ENCODE assay signal across 8 cellular contexts in genomic region chr16:53703590-53704444, GRCh38. TPM values are rescaled to one million over a fixed set of nuclear protein-coding genes. Genes with fewer than 3 reads are reported as not detected.
DNase-seq lines count a peak whose midpoint lies in the region; ATAC-seq and TF ChIP-seq lines count a peak whose summit lies in the region.

Gene FTO (plus strand): TSS chr16:53704156.
Gene RPGRIP1L (minus strand): TSS chr16:53703859. CDS start chr16:53700723, 3,136 bp downstream.

- peak within 1 kb of the TSS; percentile 83 for H3K9ac ChIP-seq in SK-N-MC (ENCODE audit: insufficient read length)

- peaks cover 7 to 21% of the 10 kb centered on the region in 2 donors for H3K4me1 ChIP-seq in thoracic aorta (ENCODE audit: control insufficient read depth in 1 of 2, low read depth in 2 of 2)

- H3K36me3 ChIP-seq in SK-N-MC (ENCODE audit: insufficient read depth, low read length), result 0 out of 2 replicates have a peak, but pooled peaks cover 2% of the 10 kb centered on the region
- H3K36me3 ChIP-seq in thoracic aorta, result no peaks in the 10 kb centered on the region

- H3K4me3 ChIP-seq in NB4 (ENCODE audit: low read depth, low read length), result peak within 1 kb of the TSS; percentile 93
- peak within 1 kb of the TSS; percentile 89 for H3K4me3 ChIP-seq in SK-N-MC
- peak within 1 kb of the TSS; percentile 89 for H3K4me3 ChIP-seq in thoracic aorta

- no peak for TF ChIP-seq POLR2A in NB4 (IDR thresholded peaks at IDR 0.05; ENCODE audit: extremely low read depth, insufficient read length)

- no peaks in the 10 kb centered on the region for H3K27me3 Mint-ChIP-seq in HFFc6 (ENCODE audit: insufficient read depth)
- no peaks in the 10 kb centered on the region for H3K27me3 Mint-ChIP-seq in activated naive CD4-positive, alpha-beta T cell treated with anti-CD3 and anti-CD28 coated beads, Interleukin-2, amount 50 U/mL, for 24 hours

- no peaks in the 10 kb centered on the region for H3K9me3 ChIP-seq in SK-N-MC (ENCODE audit: low read depth, low read length)
- no peaks in the 10 kb centered on the region for H3K9me3 ChIP-seq in thoracic aorta

- H3K27ac Mint-ChIP-seq in HFFc6, result peak within 1 kb of the TSS; percentile 94
- peak within 1 kb of the TSS; percentile 81 for H3K27ac Mint-ChIP-seq in activated naive CD4-positive, alpha-beta T cell treated with anti-CD3 and anti-CD28 coated beads, Interleukin-2, amount 50 U/mL, for 24 hours

- H3K9me3 Mint-ChIP-seq in HFFc6, result no peaks in the 10 kb centered on the region
- H3K9me3 Mint-ChIP-seq in activated naive CD4-positive, alpha-beta T cell treated with anti-CD3 and anti-CD28 coated beads, Interleukin-2, amount 50 U/mL, for 24 hours, result no peaks in the 10 kb centered on the region

- TF ChIP-seq CTCF in HFFc6 (IDR thresholded peaks at IDR 0.05) (peak; percentile 21; the same call in 1 of the 2 replicates), NB4 (IDR thresholded peaks at IDR 0.05; ENCODE audit: low read depth, low read length) (no peak), omental fat pad (IDR thresholded peaks at IDR 0.05) (no peak), thoracic aorta (IDR thresholded peaks at IDR 0.05) (peak; percentile 40)

- peaks cover 32% of the 10 kb centered on the region for H3K4me1 Mint-ChIP-seq in HFFc6 (ENCODE audit: low read depth)
- peaks cover 44% of the 10 kb centered on the region for H3K4me1 Mint-ChIP-seq in activated naive CD4-positive, alpha-beta T cell treated with anti-CD3 and anti-CD28 coated beads, Interleukin-2, amount 50 U/mL, for 24 hours

- peak; percentile 100 for ATAC-seq in omental fat pad (ENCODE audit: low FRiP score)
- peak; percentile 100 for ATAC-seq in thoracic aorta (ENCODE audit: insufficient number of reproducible peaks, low FRiP score, low read depth)

- DNase-seq in GM04504 (ENCODE audit: low read depth), result peak; percentile 99
- DNase-seq in HFFc6, result peak; percentile 99
- peak; percentile 99 for DNase-seq in NB4 (ENCODE audit: low read depth)
- peak; percentile 94 for DNase-seq in SK-N-MC (ENCODE audit: low read depth, low spot score)
- DNase-seq in glomerular visceral epithelial cell (ENCODE audit: extremely low spot score), result peak; percentile 99
- peak; percentile 99 for DNase-seq in omental fat pad (ENCODE audit: low spot score)
- peak; percentile 98 for DNase-seq in thoracic aorta (ENCODE audit: low spot score)

- no peaks in the 10 kb centered on the region for H3K27me3 ChIP-seq in thoracic aorta (replicated peaks; ENCODE audit: insufficient read depth)

- peak within 1 kb of the TSS; percentile 98 for H3K4me3 Mint-ChIP-seq in HFFc6
- H3K4me3 Mint-ChIP-seq in activated naive CD4-positive, alpha-beta T cell treated with anti-CD3 and anti-CD28 coated beads, Interleukin-2, amount 50 U/mL, for 24 hours, result peak within 1 kb of the TSS; percentile 97

- H3K27ac ChIP-seq in SK-N-MC (no peak within 1 kb of the TSS), thoracic aorta (peak within 1 kb of the TSS; percentile 21 to 29)

- peaks cover 23% of the 10 kb centered on the region for H3K36me3 Mint-ChIP-seq in HFFc6 (ENCODE audit: low read depth)
- peaks cover 6% of the 10 kb centered on the region for H3K36me3 Mint-ChIP-seq in activated naive CD4-positive, alpha-beta T cell treated with anti-CD3 and anti-CD28 coated beads, Interleukin-2, amount 50 U/mL, for 24 hours

RNA-seq across cellular contexts. Expression of gene FTO, which starts in this region (rescaled TPM):
- 100 to 1,000 TPM in 5 of 6 experiments, 10 to 100 TPM in 1; 93.7 to 107 (median 105) TPM for total RNA-seq in HFFc6 (2021; fragmentation: NEBNext Ultra II Directional; extraction: Animal tissue kit (Norgen Biotek cat#: 25700))
- 10 to 100 TPM; 70.9 to 89.7 (median 86.8) TPM for total RNA-seq in omental fat pad
- total RNA-seq in thoracic aorta, result 100 to 1,000 TPM in 1 of 2 donors, 10 to 100 TPM in 1; 99.6 to 103 TPM

RNA-seq across cellular contexts. Expression of gene RPGRIP1L, which starts in this region (rescaled TPM):
- 10 to 100 TPM; 16.3 to 19.1 (median 18.4) TPM for total RNA-seq in HFFc6 (2021; fragmentation: NEBNext Ultra II Directional; extraction: Animal tissue kit (Norgen Biotek cat#: 25700))
- total RNA-seq in omental fat pad (1 to 10 TPM; 3.2 to 5.0 (median 4.1) TPM), thoracic aorta (1 to 10 TPM; 3.4 to 9.1 TPM)

Comparison
In these comparisons a context has a peak if more than half of its experiments do, and no peak if none do; other contexts are left out.
1. CTCF ChIP-seq: peak in HFFc6 (single experiment) and thoracic aorta (single experiment); none in NB4 (single experiment) and omental fat pad (0 of 3).
2. Peak in every context shown above with its lines, with median percentiles within 50 percentile points of each other: DNase-seq and H3K4me3 ChIP-seq.